ENCODE assay signal across 8 cellular contexts in the genomic region with DNA sequence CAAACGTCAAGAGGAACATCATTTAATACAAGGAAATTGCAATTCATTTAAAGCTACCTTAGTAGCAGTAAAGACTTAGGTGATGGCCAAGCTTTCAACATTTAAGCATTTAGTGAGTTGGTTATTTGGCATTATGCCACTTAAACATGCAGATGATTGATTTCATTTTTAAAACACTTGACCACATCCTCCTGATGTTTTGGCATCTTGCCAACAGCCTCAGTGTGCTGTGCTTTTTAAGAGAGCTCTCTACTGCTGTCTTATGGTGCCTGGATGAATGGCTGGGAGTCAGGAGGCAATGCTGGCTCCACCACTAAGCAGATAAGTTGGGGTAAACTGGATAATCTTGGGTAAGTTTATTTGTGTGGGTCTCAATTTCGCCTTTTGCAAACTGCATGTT.
DNase-seq lines count a peak whose midpoint lies in the region; ATAC-seq and TF ChIP-seq lines count a peak whose summit lies in the region.

No MANE protein-coding gene starts in this region.

- POLR2A ChIA-PET in activated CD4-positive, alpha-beta T cell treated with anti-CD3 and anti-CD28 coated beads for 36 hours (lab: Charles Lee), result interaction anchor here (0.6 to 0.7 kb wide), 3 partner anchors 13 to 235 kb away, joined by 3 to 4 read pairs (median 3); no protein-coding TSS in a partner anchor

- ATAC-seq in GM18498 (IDR thresholded peaks at IDR 0.05; ENCODE audit: unreplicated experiment) (peak; percentile 89), HG02678 (IDR thresholded peaks at IDR 0.05; ENCODE audit: unreplicated experiment) (peak; percentile 77), sciatic nerve (peak; percentile 70), HG02870 (IDR thresholded peaks at IDR 0.05; ENCODE audit: unreplicated experiment) (no peak)
- peak; percentile 94 for ATAC-seq in activated CD4-positive, alpha-beta T cell treated with anti-CD3 and anti-CD28 coated beads for 36 hours

- H3K27ac Mint-ChIP-seq in activated CD4-positive, alpha-beta T cell treated with anti-CD3 and anti-CD28 coated beads for 36 hours, result peak overlapping the region; percentile 76

- no peak overlapping the region for H3K4me3 Mint-ChIP-seq in activated CD4-positive, alpha-beta T cell treated with anti-CD3 and anti-CD28 coated beads for 36 hours

- no peaks in the 10 kb centered on the region for H3K27me3 ChIP-seq in dorsolateral prefrontal cortex

- H3K27me3 Mint-ChIP-seq in activated CD4-positive, alpha-beta T cell treated with anti-CD3 and anti-CD28 coated beads for 36 hours, result no peaks in the 10 kb centered on the region

- H3K4me1 Mint-ChIP-seq in activated CD4-positive, alpha-beta T cell treated with anti-CD3 and anti-CD28 coated beads for 36 hours, result peaks cover 28% of the 10 kb centered on the region

- TF ChIP-seq CTCF in dorsolateral prefrontal cortex (IDR thresholded peaks at IDR 0.05 in 54 of 56, conservative IDR thresholded peaks at IDR 0.05 in 2 of 56; ENCODE audit: low read depth in 1 of 56, partially characterized antibody in 56 of 56), result no peak

- CTCF ChIA-PET in activated CD4-positive, alpha-beta T cell treated with anti-CD3 and anti-CD28 coated beads for 36 hours (lab: Charles Lee), result interaction anchor here (0.7 to 2.7 kb wide), 8 partner anchors 10 to 365 kb away, joined by 3 to 9 read pairs (median 4); a partner anchor contains a TSS

- H3K4me3 ChIP-seq in dorsolateral prefrontal cortex, result no peak overlapping the region

- intact Hi-C loops in activated CD4-positive, alpha-beta T cell treated with anti-CD3 and anti-CD28 coated beads for 36 hours (cut with DNase I, micrococcal nuclease), result loop anchor here (1.0 to 10.0 kb wide), 7 partner anchors 33 to 1307 kb away; a partner anchor contains a TSS
- intact Hi-C loops in dorsolateral prefrontal cortex (cut with DNase I), result no loop called here
- intact Hi-C loops in sciatic nerve (cut with DNase I), result no loop called here

- no peaks in the 10 kb centered on the region for H3K36me3 Mint-ChIP-seq in activated CD4-positive, alpha-beta T cell treated with anti-CD3 and anti-CD28 coated beads for 36 hours (ENCODE audit: low read depth)

- H3K27ac ChIP-seq in dorsolateral prefrontal cortex, result peak overlapping the region in 40 of 59 donors; percentile 1 to 85 (median 66)

- DNase-seq in NCI-H2029 treated with DMSO at 0.1 percent for 48 hours (lab: John Stamatoyannopoulos, UW) (peak; percentile 16), dorsolateral prefrontal cortex (no peak), sciatic nerve (ENCODE audit: low spot score) (peak; percentile 60), NCI-H526 treated with DMSO at 0.1 percent for 48 hours (lab: John Stamatoyannopoulos, UW) (no peak)
- peak; percentile 84 for DNase-seq in activated CD4-positive, alpha-beta T cell treated with anti-CD3 and anti-CD28 coated beads for 36 hours

- no peaks in the 10 kb centered on the region for H3K9me3 Mint-ChIP-seq in activated CD4-positive, alpha-beta T cell treated with anti-CD3 and anti-CD28 coated beads for 36 hours (ENCODE audit: low read depth)

Comparison
In these comparisons a context has a peak if more than half of its experiments do, and no peak if none do; other contexts are left out.
1. DNase-seq: peak in NCI-H2029 treated with DMSO at 0.1 percent for 48 hours (single experiment), activated CD4-positive, alpha-beta T cell treated with anti-CD3 and anti-CD28 coated beads for 36 hours (single experiment) and sciatic nerve (single experiment); none in dorsolateral prefrontal cortex (0 of 10) and NCI-H526 treated with DMSO at 0.1 percent for 48 hours (single experiment).
2. intact Hi-C loops: an anchor here in activated CD4-positive, alpha-beta T cell treated with anti-CD3 and anti-CD28 coated beads for 36 hours (1.0 to 10.0 kb wide); none called in dorsolateral prefrontal cortex and sciatic nerve.